ENCODE assay signal across 10 cellular contexts in genomic region chr6:44262467-44263356, GRCh38. TPM values are rescaled to one million over a fixed set of nuclear protein-coding genes. Genes with fewer than 3 reads are reported as not detected.
DNase-seq lines count a peak whose midpoint lies in the region; ATAC-seq lines count a peak whose summit lies in the region.
"Had no signal": no experiment of that assay in that cellular context is flagged by ENCODE, and none has a peak within 500 bp of the region (broad histone marks: within the 10 kb centered on the region; RNA-seq: fewer than 3 reads in every experiment).

No MANE protein-coding gene starts in this region.

- H3K27ac Mint-ChIP-seq in activated CD4-positive, alpha-beta memory T cell treated with anti-CD3 and anti-CD28 coated beads for 36 hours, result peak overlapping the region; percentile 94
- H3K27ac Mint-ChIP-seq in stimulated activated naive CD8-positive, alpha-beta T cell treated with anti-CD3 and anti-CD28 coated beads, Interleukin-15, Interleukin-2, amounts not matched to agents 100 ng/mL and 50 ng/mL, for 24 hours, result peak overlapping the region; percentile 93

- no peaks in the 10 kb centered on the region for H3K9me3 Mint-ChIP-seq in activated CD4-positive, alpha-beta memory T cell treated with anti-CD3 and anti-CD28 coated beads for 36 hours
- no peaks in the 10 kb centered on the region for H3K9me3 Mint-ChIP-seq in stimulated activated naive CD8-positive, alpha-beta T cell treated with anti-CD3 and anti-CD28 coated beads, Interleukin-15, Interleukin-2, amounts not matched to agents 100 ng/mL and 50 ng/mL, for 24 hours

- intact Hi-C loops in activated CD4-positive, alpha-beta memory T cell treated with anti-CD3 and anti-CD28 coated beads for 36 hours (cut with micrococcal nuclease), result no loop called here

- POLR2A ChIA-PET in activated CD4-positive, alpha-beta memory T cell treated with anti-CD3 and anti-CD28 coated beads for 36 hours (lab: Charles Lee), result interaction anchor here (0.7 to 4.7 kb wide), 2 partner anchors 11 to 15 kb away, joined by 4 to 79 read pairs; partner anchors contain the start of gene HSP90AB1

- peak overlapping the region; percentile 97 for H3K4me3 Mint-ChIP-seq in activated CD4-positive, alpha-beta memory T cell treated with anti-CD3 and anti-CD28 coated beads for 36 hours
- peak overlapping the region; percentile 93 for H3K4me3 Mint-ChIP-seq in stimulated activated naive CD8-positive, alpha-beta T cell treated with anti-CD3 and anti-CD28 coated beads, Interleukin-15, Interleukin-2, amounts not matched to agents 100 ng/mL and 50 ng/mL, for 24 hours

- CTCF ChIA-PET in activated CD4-positive, alpha-beta memory T cell treated with anti-CD3 and anti-CD28 coated beads for 36 hours (lab: Charles Lee), result interaction anchor here (0.8 to 2.2 kb wide), 7 partner anchors 17 to 90 kb away, joined by 3 to 9 read pairs (median 4); partner anchors contain the start of genes AARS2 and SLC29A1

- H3K36me3 Mint-ChIP-seq in activated CD4-positive, alpha-beta memory T cell treated with anti-CD3 and anti-CD28 coated beads for 36 hours, result peaks cover 27% of the 10 kb centered on the region
- peaks cover 37% of the 10 kb centered on the region for H3K36me3 Mint-ChIP-seq in stimulated activated naive CD8-positive, alpha-beta T cell treated with anti-CD3 and anti-CD28 coated beads, Interleukin-15, Interleukin-2, amounts not matched to agents 100 ng/mL and 50 ng/mL, for 24 hours (ENCODE audit: low read depth)

- DNase-seq in activated CD4-positive, CD25-positive, alpha-beta regulatory T cell (lab: John Stamatoyannopoulos, UW), result no peak
- DNase-seq in activated CD4-positive, alpha-beta memory T cell treated with anti-CD3 and anti-CD28 coated beads for 36 hours, result no peak
- DNase-seq in islet precursor cell (peak; percentile 47), glomerular visceral epithelial cell (ENCODE audit: extremely low spot score) (no peak), RPMI8226 (no peak)
- DNase-seq: activated gamma-delta T cell, NCI-H2081 treated with DMSO at 0.1 percent for 48 hours had no signal

- no peaks in the 10 kb centered on the region for H3K27me3 Mint-ChIP-seq in activated CD4-positive, alpha-beta memory T cell treated with anti-CD3 and anti-CD28 coated beads for 36 hours
- H3K27me3 Mint-ChIP-seq in stimulated activated naive CD8-positive, alpha-beta T cell treated with anti-CD3 and anti-CD28 coated beads, Interleukin-15, Interleukin-2, amounts not matched to agents 100 ng/mL and 50 ng/mL, for 24 hours, result peaks cover 2% of the 10 kb centered on the region

- ATAC-seq in activated CD4-positive, CD25-positive, alpha-beta regulatory T cell treated with anti-CD3 and anti-CD28 coated beads, Interleukin-2, amount 50 U/mL, for 24 hours, result peak; percentile 0 to 2
- ATAC-seq in GM19452 (IDR thresholded peaks at IDR 0.05; ENCODE audit: unreplicated experiment), result no peak

- peaks cover 42% of the 10 kb centered on the region for H3K4me1 Mint-ChIP-seq in activated CD4-positive, alpha-beta memory T cell treated with anti-CD3 and anti-CD28 coated beads for 36 hours (ENCODE audit: low read depth)
- peaks cover 72% of the 10 kb centered on the region for H3K4me1 Mint-ChIP-seq in stimulated activated naive CD8-positive, alpha-beta T cell treated with anti-CD3 and anti-CD28 coated beads, Interleukin-15, Interleukin-2, amounts not matched to agents 100 ng/mL and 50 ng/mL, for 24 hours (ENCODE audit: low read depth)

RNA-seq across cellular contexts. Expression of gene NFKBIE, which starts 2.6 kb away (rescaled TPM):
- total RNA-seq in activated CD4-positive, alpha-beta memory T cell treated with anti-CD3 and anti-CD28 coated beads for 36 hours, result 10 to 100 TPM; 24.7 to 25.1 TPM

RNA-seq across cellular contexts. Expression of gene SLC35B2, which starts 5.4 kb away (rescaled TPM):
- 10 to 100 TPM; 16.5 to 16.8 TPM for total RNA-seq in activated CD4-positive, alpha-beta memory T cell treated with anti-CD3 and anti-CD28 coated beads for 36 hours

RNA-seq across cellular contexts. Expression of gene TMEM151B, which starts 7.5 kb away (rescaled TPM):
- under 1 TPM; 0.07 to 0.12 TPM for total RNA-seq in activated CD4-positive, alpha-beta memory T cell treated with anti-CD3 and anti-CD28 coated beads for 36 hours

RNA-seq across cellular contexts. Expression of gene HSP90AB1, which starts 15.8 kb away (rescaled TPM):
- 1,000 to 10,000 TPM; 1,671 to 1,695 TPM for total RNA-seq in activated CD4-positive, alpha-beta memory T cell treated with anti-CD3 and anti-CD28 coated beads for 36 hours

RNA-seq across cellular contexts. Expression of gene SLC29A1, which starts 39.3 kb away (rescaled TPM):
- total RNA-seq in activated CD4-positive, alpha-beta memory T cell treated with anti-CD3 and anti-CD28 coated beads for 36 hours, result 10 to 100 TPM; 47.6 to 50.0 TPM
